In the genomic region with DNA sequence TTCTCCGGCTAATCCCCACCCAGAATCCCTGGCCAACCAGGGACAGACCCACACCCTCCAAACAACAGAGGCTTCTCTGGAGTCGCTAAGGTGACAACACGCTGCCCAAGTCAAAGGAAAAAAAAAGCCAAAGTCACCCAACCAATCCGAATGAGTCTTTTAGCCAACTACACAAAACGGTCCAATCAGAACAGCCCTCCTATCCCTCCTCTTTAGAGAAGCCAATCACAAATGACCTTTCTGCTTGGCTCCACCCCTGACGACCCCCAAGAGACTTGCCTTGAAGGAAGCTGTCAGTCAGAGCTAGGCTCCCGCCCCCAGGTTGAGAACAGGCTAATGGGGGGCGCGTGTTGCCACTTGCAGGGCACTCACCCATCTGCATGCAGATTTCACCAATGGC, we compare ENCODE assay signal across 8 cellular contexts. TPM values are rescaled to one million over a fixed set of nuclear protein-coding genes. Genes with fewer than 3 reads are reported as not detected.
DNase-seq lines count a peak whose midpoint lies in the region; ATAC-seq and TF ChIP-seq lines count a peak whose summit lies in the region.

No MANE protein-coding gene starts in this region.

- no peaks in the 10 kb centered on the region for H3K27me3 Mint-ChIP-seq in activated B cell treated with CpG ODN at 0.5 μM for 24 hours

- H3K9me3 Mint-ChIP-seq in activated B cell treated with CpG ODN at 0.5 μM for 24 hours: no peaks in the 10 kb centered on the region

- H3K4me3 Mint-ChIP-seq in activated B cell treated with CpG ODN at 0.5 μM for 24 hours: no peak overlapping the region

- TF ChIP-seq CTCF in activated B cell treated with CpG ODN at 0.5 μM for 24 hours (IDR thresholded peaks at IDR 0.05): no peak

- DNase-seq in NCI-H1417 (lab: John Stamatoyannopoulos, UW): peak; percentile 5 to 74 (median 37)
- no peak for DNase-seq in NCI-H1417 treated with DMSO at 0.1 percent for 48 hours (lab: John Stamatoyannopoulos, UW)
- DNase-seq in M059J (ENCODE audit: low read depth): peak; percentile 38
- no peak for DNase-seq in activated B cell treated with CpG ODN at 0.5 μM for 24 hours
- DNase-seq in left kidney (ENCODE audit: low read depth, low spot score): peak; percentile 76
- no peak for DNase-seq in NCI-H2107 treated with DMSO at 0.1 percent for 48 hours (lab: John Stamatoyannopoulos, UW; ENCODE audit: unreplicated experiment)
- no peak for DNase-seq in ureter (ENCODE audit: low spot score)
- no peak for DNase-seq in stimulated activated naive CD4-positive, alpha-beta T cell (lab: John Stamatoyannopoulos, UW)

- CTCF ChIA-PET in activated B cell treated with CpG ODN at 0.5 μM for 24 hours (lab: Charles Lee): no interaction called here

- H3K27ac Mint-ChIP-seq in activated B cell treated with CpG ODN at 0.5 μM for 24 hours: no peak overlapping the region

- peaks cover 1% of the 10 kb centered on the region for H3K4me1 Mint-ChIP-seq in activated B cell treated with CpG ODN at 0.5 μM for 24 hours

- intact Hi-C loops in activated B cell treated with CpG ODN at 0.5 μM for 24 hours (cut with micrococcal nuclease): no loop called here

- peaks cover 68% of the 10 kb centered on the region for H3K36me3 Mint-ChIP-seq in activated B cell treated with CpG ODN at 0.5 μM for 24 hours (ENCODE audit: low read depth)

- POLR2A ChIA-PET in activated B cell treated with CpG ODN at 0.5 μM for 24 hours (lab: Charles Lee): no interaction called here

- ATAC-seq in activated B cell treated with CpG ODN at 0.5 μM for 24 hours (ENCODE audit: low read depth): peak; percentile 69

RNA-seq across cellular contexts. Expression of gene FBXW9, which starts 6.6 kb away (rescaled TPM):
- total RNA-seq in M059J (2014; rRNA removed; shearing (Covaris generic)): 12.0 and 14.5 TPM in 2 replicates
- total RNA-seq in activated B cell treated with CpG ODN at 0.5 μM for 24 hours (4.7 and 5.2 TPM in 2 replicates), ureter (8.7 TPM)

RNA-seq across cellular contexts. Expression of gene GNG14, which starts 15.3 kb away (rescaled TPM):
- not detected in 2 replicates for total RNA-seq in M059J (2014; rRNA removed; shearing (Covaris generic))
- total RNA-seq in activated B cell treated with CpG ODN at 0.5 μM for 24 hours (not detected in 2 replicates), ureter (not detected)

RNA-seq across cellular contexts. Expression of gene TNPO2, which starts 20.7 kb away (rescaled TPM):
- total RNA-seq in M059J (2014; rRNA removed; shearing (Covaris generic)): 32.3 and 40.2 TPM in 2 replicates
- total RNA-seq in activated B cell treated with CpG ODN at 0.5 μM for 24 hours: 73.9 and 91.5 TPM in 2 replicates
- 111 TPM for total RNA-seq in ureter

RNA-seq across cellular contexts. Expression of gene DHPS, which starts 21.4 kb away (rescaled TPM):
- total RNA-seq in M059J (2014; rRNA removed; shearing (Covaris generic)): 82.7 and 108 TPM in 2 replicates
- total RNA-seq in activated B cell treated with CpG ODN at 0.5 μM for 24 hours (141 and 160 TPM in 2 replicates), ureter (79.7 TPM)

RNA-seq across cellular contexts. Expression of gene TRIR, which starts 31.4 kb away (rescaled TPM):
- 272 and 329 TPM in 2 replicates for total RNA-seq in M059J (2014; rRNA removed; shearing (Covaris generic))
- total RNA-seq in activated B cell treated with CpG ODN at 0.5 μM for 24 hours (164 and 183 TPM in 2 replicates), ureter (132 TPM)

Comparison
In these comparisons a context has a peak if more than half of its experiments do, and no peak if none do; other contexts are left out.
1. DNase-seq: peak in NCI-H1417 (3 of 3), M059J (single experiment) and left kidney (single experiment); none in NCI-H1417 treated with DMSO at 0.1 percent for 48 hours (single experiment), activated B cell treated with CpG ODN at 0.5 μM for 24 hours (single experiment), NCI-H2107 treated with DMSO at 0.1 percent for 48 hours (single experiment), ureter (single experiment) and stimulated activated naive CD4-positive, alpha-beta T cell (0 of 6).